Comparison of ENCODE assay signal across 8 cellular contexts in genomic region chr19:22052644-22053013, GRCh38. TPM values are rescaled to one million over a fixed set of nuclear protein-coding genes. Genes with fewer than 3 reads are reported as not detected.
DNase-seq lines count a peak whose midpoint lies in the region; ATAC-seq, FAIRE-seq and TF ChIP-seq lines count a peak whose summit lies in the region.

No MANE protein-coding gene starts in this region.

- H3K36me3 ChIP-seq in astrocyte (ENCODE audit: insufficient read depth, low read length) = no peaks in the 10 kb centered on the region
- H3K36me3 ChIP-seq in mucosa of rectum (ENCODE audit: control insufficient read depth in 2 of 2, insufficient read depth in 2 of 2, low read length in 2 of 2) = no peaks in the 10 kb centered on the region

- H2AFZ ChIP-seq in astrocyte (ENCODE audit: low read depth, low read length) = peak overlapping the region; percentile 47

- DNase-seq in astrocyte (ENCODE audit: low read depth) = no peak
- DNase-seq in GF-D8 (lab: John Stamatoyannopoulos, UW) = no peak
- DNase-seq in DMS79 treated with DMSO at 0.1 percent for 48 hours (lab: John Stamatoyannopoulos, UW) = no peak
- no peak for DNase-seq in NCI-H146 (lab: John Stamatoyannopoulos, UW)

- H3K4me1 ChIP-seq in astrocyte (ENCODE audit: insufficient read depth, low read length) (no peaks in the 10 kb centered on the region), mucosa of rectum (ENCODE audit: control insufficient read depth in 2 of 2, insufficient read depth in 2 of 2, low read length in 2 of 2) (no peaks in the 10 kb centered on the region)

- H3K27me3 ChIP-seq in astrocyte (ENCODE audit: insufficient read depth, low read length) (no peaks in the 10 kb centered on the region), mucosa of rectum (ENCODE audit: control insufficient read depth in 2 of 2, insufficient read depth in 2 of 2, low read length in 2 of 2) (no peaks in the 10 kb centered on the region)

- H3K27me3 Mint-ChIP-seq in astrocyte (ENCODE audit: low read depth, unreplicated experiment) = no peaks in the 10 kb centered on the region

- FAIRE-seq in astrocyte (lab: Jason Lieb, UNC) = no peak

- no peaks in the 10 kb centered on the region for H3K4me1 Mint-ChIP-seq in astrocyte (ENCODE audit: low read depth, unreplicated experiment)

- ATAC-seq in GM19395 (IDR thresholded peaks at IDR 0.05; ENCODE audit: unreplicated experiment) (peak; percentile 50), HG03196 (IDR thresholded peaks at IDR 0.05; ENCODE audit: unreplicated experiment) (peak; percentile 27), GM18519 (IDR thresholded peaks at IDR 0.05; ENCODE audit: low FRiP score, unreplicated experiment) (no peak)

- H3K36me3 Mint-ChIP-seq in astrocyte (ENCODE audit: low read depth, unreplicated experiment) = no peaks in the 10 kb centered on the region

- H3K4me3 ChIP-seq in astrocyte (ENCODE audit: insufficient read depth, low read depth, low read length) (no peak overlapping the region), mucosa of rectum (ENCODE audit: low read length in 2 of 2) (peak overlapping the region; percentile 83 to 91)

- H3K9me3 ChIP-seq in astrocyte (ENCODE audit: insufficient read depth, low read depth, low read length) = peaks cover 9% of the 10 kb centered on the region
- H3K9me3 ChIP-seq in mucosa of rectum (ENCODE audit: control insufficient read depth in 2 of 2, low read length in 2 of 2) = no peaks in the 10 kb centered on the region

- H3K27ac ChIP-seq in astrocyte (ENCODE audit: low read depth, low read length) (no peak overlapping the region), mucosa of rectum (ENCODE audit: low read depth in 2 of 2, low read length in 2 of 2) (peak overlapping the region in 1 of 2 donors; percentile 43)

- TF ChIP-seq CTCF in astrocyte (IDR thresholded peaks at IDR 0.05; ENCODE audit: insufficient read depth, low read depth, low read length) = no peak

- H3K79me2 ChIP-seq in astrocyte (ENCODE audit: insufficient read depth, low read length) = no peaks in the 10 kb centered on the region

- no peak overlapping the region for H3K4me3 Mint-ChIP-seq in astrocyte (ENCODE audit: unreplicated experiment)

- no peak overlapping the region for H3K9ac ChIP-seq in astrocyte (ENCODE audit: low read length)
- peak overlapping the region; percentile 66 for H3K9ac ChIP-seq in mucosa of rectum (ENCODE audit: low read depth in 1 of 2, low read length in 2 of 2)

- peaks cover 15% of the 10 kb centered on the region for H3K9me3 Mint-ChIP-seq in astrocyte (ENCODE audit: unreplicated experiment)

- H3K27ac Mint-ChIP-seq in astrocyte (ENCODE audit: unreplicated experiment) = no peak overlapping the region

- H3K4me2 ChIP-seq in astrocyte (ENCODE audit: low read length) = peak overlapping the region; percentile 26

- H4K20me1 ChIP-seq in astrocyte (ENCODE audit: insufficient read depth, low read length) = no peaks in the 10 kb centered on the region

RNA-seq across cellular contexts. Expression of gene ZNF257, which starts 0.3 kb away (rescaled TPM):
- total RNA-seq in astrocyte = not detected in 2 replicates

RNA-seq across cellular contexts. Expression of gene ZNF208, which starts 41.9 kb away (rescaled TPM):
- total RNA-seq in astrocyte = 0.05 TPM in 1 of 2 replicates, not detected in the other
